Comparison of ENCODE assay signal across 11 cellular contexts in genomic region chr1:62286778-62287224, GRCh38. TPM values are rescaled to one million over a fixed set of nuclear protein-coding genes. Genes with fewer than 3 reads are reported as not detected.
DNase-seq lines count a peak whose midpoint lies in the region; TF ChIP-seq lines count a peak whose summit lies in the region.
"Had no signal": no experiment of that assay in that cellular context is flagged by ENCODE, and none has a peak within 500 bp of the region (broad histone marks: within the 10 kb centered on the region; RNA-seq: fewer than 3 reads in every experiment).

No MANE protein-coding gene starts in this region.

- no peak for TF ChIP-seq POLR2A in suprapubic skin (IDR thresholded peaks at IDR 0.05)

- no peaks in the 10 kb centered on the region for H3K36me3 ChIP-seq in iPS DF 6.9 (ENCODE audit: control insufficient read depth, insufficient read depth, low read length)
- no peaks in the 10 kb centered on the region for H3K36me3 ChIP-seq in suprapubic skin
- H3K36me3 ChIP-seq: sigmoid colon had no signal

- no peak for TF ChIP-seq CTCF in suprapubic skin (IDR thresholded peaks at IDR 0.05)

- no CpG with 5 or more reads among the region's 9 CpGs for WGBS in iPS DF 6.9 (ENCODE audit: insufficient coverage, insufficient read length)
- 21% methylated on average over 9 of the region's 9 CpGs for WGBS in suprapubic skin

- DNase-seq in NCI-H2171 treated with DMSO at 0.1 percent for 48 hours (lab: John Stamatoyannopoulos, UW): peak; percentile 20
- no peak for DNase-seq in NCI-H2171 (lab: John Stamatoyannopoulos, UW)
- DNase-seq in UCSD-AML1 (lab: John Stamatoyannopoulos, UW; ENCODE audit: unreplicated experiment): peak; percentile 45
- DNase-seq in iPS DF 6.9 (ENCODE audit: low read depth, low spot score): peak; percentile 41
- DNase-seq in suprapubic skin (ENCODE audit: low spot score in 2 of 2): no peak
- DNase-seq in stimulated activated naive CD4-positive, alpha-beta T cell treated with Interleukin-2 at 50 U/mL for 16 hours (lab: John Stamatoyannopoulos, UW): no peak
- no peak for DNase-seq in midbrain (lab: John Stamatoyannopoulos, UW)
- no peak for DNase-seq in Kasumi-1 (lab: John Stamatoyannopoulos, UW)
- DNase-seq: activated T-cell treated with anti-CD3 and anti-CD28 coated beads for 4 hours, left cardiac atrium, sigmoid colon had no signal

- H3K27me3 ChIP-seq in iPS DF 6.9 (ENCODE audit: control insufficient read depth, insufficient read depth, low read length): peaks cover 41% of the 10 kb centered on the region
- H3K27me3 ChIP-seq in suprapubic skin: peaks cover 26% of the 10 kb centered on the region

- H3K9me3 ChIP-seq in iPS DF 6.9 (ENCODE audit: control insufficient read depth, insufficient read depth, low read length) (no peaks in the 10 kb centered on the region), suprapubic skin (no peaks in the 10 kb centered on the region)
- H3K9me3 ChIP-seq: sigmoid colon had no signal

- no peak for TF ChIP-seq EP300 in suprapubic skin (IDR thresholded peaks at IDR 0.05)

- H3K27ac ChIP-seq in iPS DF 6.9 (ENCODE audit: low read length) (no peak overlapping the region), suprapubic skin (no peak overlapping the region)
- H3K27ac ChIP-seq: sigmoid colon had no signal

- H3K4me3 ChIP-seq in iPS DF 6.9 (ENCODE audit: low read length) (no peak overlapping the region), suprapubic skin (peak overlapping the region; percentile 5)
- H3K4me3 ChIP-seq: sigmoid colon had no signal

- H3K4me1 ChIP-seq in iPS DF 6.9 (ENCODE audit: control insufficient read depth, insufficient read depth, low read length) (peaks cover 8% of the 10 kb centered on the region), suprapubic skin (peaks cover 14% of the 10 kb centered on the region)
- H3K4me1 ChIP-seq: sigmoid colon had no signal

RNA-seq across cellular contexts. Expression of gene KANK4, which starts 32.4 kb away (rescaled TPM):
- total RNA-seq in suprapubic skin: 1 to 10 TPM in 1 of 4 donors, under 1 TPM in 3; 0.16 to 1.3 (median 0.54) TPM

Comparison
In these comparisons a context has a peak if more than half of its experiments do, and no peak if none do; other contexts are left out.
1. DNase-seq: peak in NCI-H2171 treated with DMSO at 0.1 percent for 48 hours (single experiment), UCSD-AML1 (single experiment) and iPS DF 6.9 (single experiment); none in NCI-H2171 (single experiment), suprapubic skin (0 of 2), stimulated activated naive CD4-positive, alpha-beta T cell treated with Interleukin-2 at 50 U/mL for 16 hours (single experiment), midbrain (single experiment) and Kasumi-1 (0 of 2).